ENCODE assay signal across 19 cellular contexts in genomic region chr4:150889306-150889705, GRCh38.
DNase-seq lines count a peak whose midpoint lies in the region; ATAC-seq and TF ChIP-seq lines count a peak whose summit lies in the region.
"Had no signal": no experiment of that assay in that cellular context is flagged by ENCODE, and none has a peak within 500 bp of the region (broad histone marks: within the 10 kb centered on the region; RNA-seq: fewer than 3 reads in every experiment).

No MANE protein-coding gene starts in this region.

- no peaks in the 10 kb centered on the region for H3K79me1 ChIP-seq in neuronal stem cell (ENCODE audit: low read depth, low read length)

- H3K9me3 ChIP-seq in neuronal stem cell (replicated peaks in 1 of 2; ENCODE audit: control insufficient read depth in 2 of 2, insufficient read depth in 1 of 2, low read depth in 1 of 2, low read length in 2 of 2) (no peaks in the 10 kb centered on the region), spleen (no peaks in the 10 kb centered on the region)
- H3K9me3 ChIP-seq: BE2C; BLaER1 treated with 17β-estradiol and CSF1 and Interleukin-3, amounts not matched to agents 10 nM and 100 nM had no signal

- H3K27ac ChIP-seq in neuronal stem cell (replicated peaks; ENCODE audit: low read length) (no peak overlapping the region), spleen (no peak overlapping the region)
- H3K27ac ChIP-seq: 22Rv1; BLaER1 treated with 17β-estradiol and CSF1 and Interleukin-3, amounts not matched to agents 10 nM and 100 nM; GM23248 had no signal

- peak overlapping the region; percentile 30 for H3K27ac Mint-ChIP-seq in central memory CD8-positive, alpha-beta T cell (ENCODE audit: low read depth)
- H3K27ac Mint-ChIP-seq: CD14-positive monocyte; CD4-positive, alpha-beta T cell had no signal

- H2AFZ ChIP-seq in neuronal stem cell (ENCODE audit: low read length): no peak overlapping the region
- H2AFZ ChIP-seq: GM23248 had no signal

- H3K4ac ChIP-seq in neuronal stem cell (ENCODE audit: low read length): no peak overlapping the region

- H3K4me3 ChIP-seq in neuronal stem cell (ENCODE audit: low read length in 2 of 2) (no peak overlapping the region), spleen (no peak overlapping the region)
- H3K4me3 ChIP-seq: BLaER1 treated with 17β-estradiol and CSF1 and Interleukin-3, amounts not matched to agents 10 nM and 100 nM; GM23248 had no signal

- TF ChIP-seq POLR2A in spleen (IDR thresholded peaks at IDR 0.05): no peak

- no peak for ATAC-seq in central memory CD8-positive, alpha-beta T cell (replicated peaks; ENCODE audit: extremely low read depth, poor library complexity, severe bottlenecking)
- ATAC-seq: HCT116 had no signal

- H3K4me1 ChIP-seq in neuronal stem cell (ENCODE audit: control insufficient read depth in 2 of 2, insufficient read depth in 1 of 2, low read depth in 1 of 2, low read length in 2 of 2): no peaks in the 10 kb centered on the region
- peaks cover 0 to 5% (median 0%) of the 10 kb centered on the region in 6 donors for H3K4me1 ChIP-seq in spleen
- H3K4me1 ChIP-seq: BE2C had no signal

- intact Hi-C loops in spleen (cut with DNase I; ENCODE audit: low total_unique reads): no loop called here

- no CpG with 5 or more reads among the region's 4 CpGs for WGBS in neuronal stem cell (ENCODE audit: extremely low coverage in 2 of 2, insufficient read length in 2 of 2, insufficient replicate concordance in 1 of 2), 2 donors
- WGBS in spleen, 5 donors: 91 to 97% (median 95%) methylated on average over 4 of the region's 4 CpGs

- H3K14ac ChIP-seq in neuronal stem cell (ENCODE audit: low read length): no peak overlapping the region

- H3K23ac ChIP-seq in neuronal stem cell (ENCODE audit: low read depth, low read length, poor library complexity): no peak overlapping the region

- H3K18ac ChIP-seq in neuronal stem cell (ENCODE audit: low read length): no peak overlapping the region

- peak overlapping the region; percentile 70 for H3K9ac ChIP-seq in neuronal stem cell (ENCODE audit: low read depth, low read length, poor library complexity)
- H3K9ac ChIP-seq: BLaER1 treated with 17β-estradiol and CSF1 and Interleukin-3, amounts not matched to agents 10 nM and 100 nM; GM23248 had no signal

- no peak overlapping the region for H3K4me3 Mint-ChIP-seq in central memory CD8-positive, alpha-beta T cell
- H3K4me3 Mint-ChIP-seq: CD14-positive monocyte; CD4-positive, alpha-beta T cell; CD8-positive, alpha-beta memory T cell had no signal

- H2BK12ac ChIP-seq in neuronal stem cell (ENCODE audit: low read length): no peak overlapping the region

- H4K91ac ChIP-seq in neuronal stem cell (ENCODE audit: low read depth, low read length, poor library complexity): no peak overlapping the region

- no peaks in the 10 kb centered on the region for H3K27me3 Mint-ChIP-seq in central memory CD8-positive, alpha-beta T cell
- H3K27me3 Mint-ChIP-seq: CD4-positive, alpha-beta T cell had no signal

- H3K27me3 ChIP-seq in neuronal stem cell (ENCODE audit: control insufficient read depth in 3 of 3, insufficient read depth in 3 of 3, low read depth in 1 of 3, low read length in 3 of 3) (no peaks in the 10 kb centered on the region), spleen (replicated peaks in 1 of 7) (no peaks in the 10 kb centered on the region)
- H3K27me3 ChIP-seq: BE2C; BLaER1 treated with 17β-estradiol and CSF1 and Interleukin-3, amounts not matched to agents 10 nM and 100 nM had no signal

- peaks cover 19% of the 10 kb centered on the region for H3K36me3 Mint-ChIP-seq in central memory CD8-positive, alpha-beta T cell (ENCODE audit: insufficient read depth)

- no peaks in the 10 kb centered on the region for H3K36me3 ChIP-seq in neuronal stem cell (replicated peaks in 1 of 2; ENCODE audit: control insufficient read depth in 2 of 2, insufficient read depth in 2 of 2, low read length in 2 of 2)
- peaks cover 0 to 37% (median 9%) of the 10 kb centered on the region in 6 donors for H3K36me3 ChIP-seq in spleen
- H3K36me3 ChIP-seq: BE2C had no signal

- peak overlapping the region; percentile 17 for H4K8ac ChIP-seq in neuronal stem cell (ENCODE audit: low read depth, low read length)

- no peak overlapping the region for H2BK120ac ChIP-seq in neuronal stem cell (ENCODE audit: low read depth, low read length)

- peaks cover 10% of the 10 kb centered on the region for H3K4me1 Mint-ChIP-seq in central memory CD8-positive, alpha-beta T cell
- H3K4me1 Mint-ChIP-seq: CD14-positive monocyte had no signal

- no peak overlapping the region for H3K4me2 ChIP-seq in neuronal stem cell (ENCODE audit: insufficient read depth, low read length, poor library complexity, severe bottlenecking)
- H3K4me2 ChIP-seq: BLaER1 treated with 17β-estradiol and CSF1 and Interleukin-3, amounts not matched to agents 10 nM and 100 nM had no signal

- H3K9me3 Mint-ChIP-seq in central memory CD8-positive, alpha-beta T cell: no peaks in the 10 kb centered on the region
- H3K9me3 Mint-ChIP-seq: CD14-positive monocyte; CD4-positive, alpha-beta T cell; CD8-positive, alpha-beta memory T cell had no signal

- no peak overlapping the region for H2BK15ac ChIP-seq in neuronal stem cell (ENCODE audit: low read length)

- no peak overlapping the region for H2BK5ac ChIP-seq in neuronal stem cell (ENCODE audit: low read length)

- no peak overlapping the region for H2AK5ac ChIP-seq in neuronal stem cell (ENCODE audit: low read depth, low read length)

- DNase-seq in NCI-H82 (lab: John Stamatoyannopoulos, UW): peak; percentile 36
- DNase-seq in NCI-H82 treated with DMSO at 0.1 percent for 48 hours (lab: John Stamatoyannopoulos, UW; ENCODE audit: unreplicated experiment): no peak
- DNase-seq in central memory CD8-positive, alpha-beta T cell (ENCODE audit: low spot score in 2 of 2): no peak
- DNase-seq in neuronal stem cell (ENCODE audit: low spot score): no peak
- DNase-seq in mesenteric fat pad (ENCODE audit: low spot score): no peak
- DNase-seq in spleen: no peak
- DNase-seq: BE2C; CD4-positive, alpha-beta T cell; CD8-positive, alpha-beta memory T cell; DMS 273 treated with DMSO at 0.1 percent for 48 hours; DMS79; EL; GF-D8; GM23248; H7 had no signal

- TF ChIP-seq CTCF in spleen (IDR thresholded peaks at IDR 0.05 in 8 of 11, conservative IDR thresholded peaks at IDR 0.05 in 3 of 11): no peak
